8 cellular contexts compared by ENCODE assay signal in the genomic region with DNA sequence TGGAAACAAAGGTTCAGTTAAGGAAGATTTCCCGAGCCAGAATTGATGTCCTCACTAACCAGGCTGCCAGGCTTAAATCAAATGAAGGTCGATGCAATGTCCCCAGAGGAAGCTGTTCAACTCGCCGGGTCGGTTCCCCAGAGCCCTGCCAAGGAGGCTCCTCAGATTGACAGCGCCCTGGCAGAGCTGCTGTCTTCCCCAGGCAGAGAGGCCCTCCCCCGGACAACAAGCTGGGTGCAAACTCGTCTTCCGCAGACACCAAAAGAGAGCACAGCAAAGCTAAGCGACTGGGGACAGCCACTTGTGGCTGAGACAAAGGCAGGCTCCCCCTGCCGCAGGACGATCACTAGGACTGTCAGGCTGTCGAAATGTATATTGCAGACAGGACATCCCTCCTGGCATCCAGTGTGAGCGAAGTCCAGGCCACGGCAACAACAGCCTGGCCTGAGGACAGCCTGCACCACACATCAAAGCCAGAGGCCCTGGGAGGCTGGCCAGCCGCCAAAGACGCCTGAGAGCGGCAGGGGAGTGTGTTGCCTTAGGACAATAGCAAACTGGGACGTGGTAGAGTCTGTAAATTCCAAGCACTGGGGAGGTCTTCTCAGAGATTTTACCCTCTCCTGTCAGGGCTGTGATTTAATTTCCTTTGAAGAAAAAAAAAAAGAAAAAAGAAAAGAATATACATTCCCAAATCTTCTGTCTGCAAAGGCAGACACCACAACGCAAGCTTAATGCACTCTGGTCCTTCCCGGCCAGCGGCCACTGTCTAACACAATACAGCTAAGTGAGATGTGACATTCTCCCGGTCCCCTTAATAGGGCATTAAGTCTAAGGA.
DNase-seq lines count a peak whose midpoint lies in the region; ATAC-seq and TF ChIP-seq lines count a peak whose summit lies in the region.

No MANE protein-coding gene starts in this region.

- H3K9me3 Mint-ChIP-seq in activated T-cell treated with anti-CD3 and anti-CD28 coated beads, Interleukin-2, amount 50 U/mL, for 24 hours = no peaks in the 10 kb centered on the region

- DNase-seq in GM12864 (ENCODE audit: low read depth) (no peak), NCI-H2107 treated with DMSO at 0.1 percent for 48 hours (lab: John Stamatoyannopoulos, UW; ENCODE audit: unreplicated experiment) (peak; percentile 69), epithelial cell of esophagus (ENCODE audit: low read depth) (peak; percentile 64), midbrain (lab: John Stamatoyannopoulos, UW) (peak; percentile 86), superior temporal gyrus (ENCODE audit: extremely low spot score) (peak; percentile 83)
- peak; percentile 65 for DNase-seq in activated T-cell treated with anti-CD3 and anti-CD28 coated beads, Interleukin-2, amount 50 U/mL, for 24 hours

- peaks cover 95% of the 10 kb centered on the region for H3K4me1 Mint-ChIP-seq in activated T-cell treated with anti-CD3 and anti-CD28 coated beads, Interleukin-2, amount 50 U/mL, for 24 hours (ENCODE audit: low read depth)

- peak overlapping the region; percentile 99 for H3K27ac Mint-ChIP-seq in activated T-cell treated with anti-CD3 and anti-CD28 coated beads, Interleukin-2, amount 50 U/mL, for 24 hours

- H3K4me3 ChIP-seq in GM12864 (ENCODE audit: low read depth, low read length) = peak overlapping the region; percentile 19
- H3K4me3 ChIP-seq in epithelial cell of esophagus (ENCODE audit: low read length) = peak overlapping the region; percentile 4

- H3K4me3 Mint-ChIP-seq in activated T-cell treated with anti-CD3 and anti-CD28 coated beads, Interleukin-2, amount 50 U/mL, for 24 hours = peak overlapping the region; percentile 81

- ATAC-seq in GM21447 (IDR thresholded peaks at IDR 0.05; ENCODE audit: unreplicated experiment) (no peak), HG02981 (IDR thresholded peaks at IDR 0.05; ENCODE audit: unreplicated experiment) (no peak)

- no peaks in the 10 kb centered on the region for H3K27me3 Mint-ChIP-seq in activated T-cell treated with anti-CD3 and anti-CD28 coated beads, Interleukin-2, amount 50 U/mL, for 24 hours

- TF ChIP-seq CTCF in GM12864 (IDR thresholded peaks at IDR 0.05; ENCODE audit: low read depth, low read length, missing control alignments) (no peak), epithelial cell of esophagus (IDR thresholded peaks at IDR 0.05; ENCODE audit: insufficient read depth, low read depth, low read length, missing control alignments) (peak; percentile 11)

- peaks cover 19% of the 10 kb centered on the region for H3K36me3 Mint-ChIP-seq in activated T-cell treated with anti-CD3 and anti-CD28 coated beads, Interleukin-2, amount 50 U/mL, for 24 hours (ENCODE audit: low read depth)
